In the genomic region with DNA sequence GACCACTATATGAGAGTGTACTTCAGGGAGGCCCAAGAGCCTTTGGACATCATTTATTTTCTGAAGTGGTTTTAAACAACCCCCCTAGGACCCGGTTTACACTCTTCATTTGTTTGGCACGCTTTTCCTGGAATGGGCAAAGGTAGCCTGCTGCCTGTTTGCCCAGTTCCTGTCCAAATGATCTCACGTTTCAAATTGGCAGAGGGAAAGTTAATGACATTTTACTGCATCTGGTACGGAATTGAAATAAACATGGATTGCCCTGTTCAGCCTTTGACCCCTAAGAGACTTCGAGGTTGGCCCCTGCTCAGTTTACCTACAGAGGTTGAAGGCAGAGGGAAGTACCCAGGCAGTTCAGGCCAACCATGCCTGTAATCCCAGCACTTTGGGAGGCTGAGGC, we compare ENCODE assay signal across 1 cellular context.
TF ChIP-seq lines count a peak whose summit lies in the region.

No MANE protein-coding gene starts in this region.

TF ChIP-seq in GM23338, 12 proteins besides CTCF, POLR2A, EP300 and RAD21 (continued from another document):
- TF ChIP-seq, protein P1, sequence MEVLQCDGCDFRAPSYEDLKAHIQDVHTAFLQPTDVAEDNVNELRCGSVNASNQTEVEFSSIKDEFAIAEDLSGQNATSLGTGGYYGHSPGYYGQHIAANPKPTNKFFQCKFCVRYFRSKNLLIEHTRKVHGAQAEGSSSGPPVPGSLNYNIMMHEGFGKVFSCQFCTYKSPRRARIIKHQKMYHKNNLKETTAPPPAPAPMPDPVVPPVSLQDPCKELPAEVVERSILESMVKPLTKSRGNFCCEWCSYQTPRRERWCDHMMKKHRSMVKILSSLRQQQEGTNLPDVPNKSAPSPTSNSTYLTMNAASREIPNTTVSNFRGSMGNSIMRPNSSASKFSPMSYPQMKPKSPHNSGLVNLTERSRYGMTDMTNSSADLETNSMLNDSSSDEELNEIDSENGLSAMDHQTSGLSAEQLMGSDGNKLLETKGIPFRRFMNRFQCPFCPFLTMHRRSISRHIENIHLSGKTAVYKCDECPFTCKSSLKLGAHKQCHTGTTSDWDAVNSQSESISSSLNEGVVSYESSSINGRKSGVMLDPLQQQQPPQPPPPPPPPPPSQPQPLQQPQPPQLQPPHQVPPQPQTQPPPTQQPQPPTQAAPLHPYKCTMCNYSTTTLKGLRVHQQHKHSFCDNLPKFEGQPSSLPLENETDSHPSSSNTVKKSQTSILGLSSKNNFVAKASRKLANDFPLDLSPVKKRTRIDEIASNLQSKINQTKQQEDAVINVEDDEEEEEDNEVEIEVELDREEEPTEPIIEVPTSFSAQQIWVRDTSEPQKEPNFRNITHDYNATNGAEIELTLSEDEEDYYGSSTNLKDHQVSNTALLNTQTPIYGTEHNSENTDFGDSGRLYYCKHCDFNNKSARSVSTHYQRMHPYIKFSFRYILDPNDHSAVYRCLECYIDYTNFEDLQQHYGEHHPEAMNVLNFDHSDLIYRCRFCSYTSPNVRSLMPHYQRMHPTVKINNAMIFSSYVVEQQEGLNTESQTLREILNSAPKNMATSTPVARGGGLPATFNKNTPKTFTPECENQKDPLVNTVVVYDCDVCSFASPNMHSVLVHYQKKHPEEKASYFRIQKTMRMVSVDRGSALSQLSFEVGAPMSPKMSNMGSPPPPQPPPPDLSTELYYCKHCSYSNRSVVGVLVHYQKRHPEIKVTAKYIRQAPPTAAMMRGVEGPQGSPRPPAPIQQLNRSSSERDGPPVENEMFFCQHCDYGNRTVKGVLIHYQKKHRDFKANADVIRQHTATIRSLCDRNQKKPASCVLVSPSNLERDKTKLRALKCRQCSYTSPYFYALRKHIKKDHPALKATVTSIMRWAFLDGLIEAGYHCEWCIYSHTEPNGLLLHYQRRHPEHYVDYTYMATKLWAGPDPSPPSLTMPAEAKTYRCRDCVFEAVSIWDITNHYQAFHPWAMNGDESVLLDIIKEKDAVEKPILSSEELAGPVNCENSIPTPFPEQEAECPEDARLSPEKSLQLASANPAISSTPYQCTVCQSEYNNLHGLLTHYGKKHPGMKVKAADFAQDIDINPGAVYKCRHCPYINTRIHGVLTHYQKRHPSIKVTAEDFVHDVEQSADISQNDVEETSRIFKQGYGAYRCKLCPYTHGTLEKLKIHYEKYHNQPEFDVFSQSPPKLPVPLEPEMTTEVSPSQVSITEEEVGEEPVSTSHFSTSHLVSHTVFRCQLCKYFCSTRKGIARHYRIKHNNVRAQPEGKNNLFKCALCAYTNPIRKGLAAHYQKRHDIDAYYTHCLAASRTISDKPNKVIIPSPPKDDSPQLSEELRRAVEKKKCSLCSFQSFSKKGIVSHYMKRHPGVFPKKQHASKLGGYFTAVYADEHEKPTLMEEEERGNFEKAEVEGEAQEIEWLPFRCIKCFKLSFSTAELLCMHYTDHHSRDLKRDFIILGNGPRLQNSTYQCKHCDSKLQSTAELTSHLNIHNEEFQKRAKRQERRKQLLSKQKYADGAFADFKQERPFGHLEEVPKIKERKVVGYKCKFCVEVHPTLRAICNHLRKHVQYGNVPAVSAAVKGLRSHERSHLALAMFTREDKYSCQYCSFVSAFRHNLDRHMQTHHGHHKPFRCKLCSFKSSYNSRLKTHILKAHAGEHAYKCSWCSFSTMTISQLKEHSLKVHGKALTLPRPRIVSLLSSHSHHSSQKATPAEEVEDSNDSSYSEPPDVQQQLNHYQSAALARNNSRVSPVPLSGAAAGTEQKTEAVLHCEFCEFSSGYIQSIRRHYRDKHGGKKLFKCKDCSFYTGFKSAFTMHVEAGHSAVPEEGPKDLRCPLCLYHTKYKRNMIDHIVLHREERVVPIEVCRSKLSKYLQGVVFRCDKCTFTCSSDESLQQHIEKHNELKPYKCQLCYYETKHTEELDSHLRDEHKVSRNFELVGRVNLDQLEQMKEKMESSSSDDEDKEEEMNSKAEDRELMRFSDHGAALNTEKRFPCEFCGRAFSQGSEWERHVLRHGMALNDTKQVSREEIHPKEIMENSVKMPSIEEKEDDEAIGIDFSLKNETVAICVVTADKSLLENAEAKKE (CRISPR knock-in tag; IDR thresholded peaks at IDR 0.05), result no peak
- TF ChIP-seq EZH2 (IDR thresholded peaks at IDR 0.05; ENCODE audit: low read depth, unreplicated experiment) (no peak), EZH2phosphoT487 (IDR thresholded peaks at IDR 0.05; ENCODE audit: unreplicated experiment) (no peak), CREB1 (CRISPR knock-in tag; IDR thresholded peaks at IDR 0.05; ENCODE audit: low read depth) (no peak), JUNB (IDR thresholded peaks at IDR 0.05; ENCODE audit: unreplicated experiment) (no peak), ZNF114 (CRISPR knock-in tag; IDR thresholded peaks at IDR 0.05) (no peak)
- TF ChIP-seq, protein P2, sequence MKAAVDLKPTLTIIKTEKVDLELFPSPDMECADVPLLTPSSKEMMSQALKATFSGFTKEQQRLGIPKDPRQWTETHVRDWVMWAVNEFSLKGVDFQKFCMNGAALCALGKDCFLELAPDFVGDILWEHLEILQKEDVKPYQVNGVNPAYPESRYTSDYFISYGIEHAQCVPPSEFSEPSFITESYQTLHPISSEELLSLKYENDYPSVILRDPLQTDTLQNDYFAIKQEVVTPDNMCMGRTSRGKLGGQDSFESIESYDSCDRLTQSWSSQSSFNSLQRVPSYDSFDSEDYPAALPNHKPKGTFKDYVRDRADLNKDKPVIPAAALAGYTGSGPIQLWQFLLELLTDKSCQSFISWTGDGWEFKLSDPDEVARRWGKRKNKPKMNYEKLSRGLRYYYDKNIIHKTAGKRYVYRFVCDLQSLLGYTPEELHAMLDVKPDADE (IDR thresholded peaks at IDR 0.05), result no peak
- TF ChIP-seq, protein P3, sequence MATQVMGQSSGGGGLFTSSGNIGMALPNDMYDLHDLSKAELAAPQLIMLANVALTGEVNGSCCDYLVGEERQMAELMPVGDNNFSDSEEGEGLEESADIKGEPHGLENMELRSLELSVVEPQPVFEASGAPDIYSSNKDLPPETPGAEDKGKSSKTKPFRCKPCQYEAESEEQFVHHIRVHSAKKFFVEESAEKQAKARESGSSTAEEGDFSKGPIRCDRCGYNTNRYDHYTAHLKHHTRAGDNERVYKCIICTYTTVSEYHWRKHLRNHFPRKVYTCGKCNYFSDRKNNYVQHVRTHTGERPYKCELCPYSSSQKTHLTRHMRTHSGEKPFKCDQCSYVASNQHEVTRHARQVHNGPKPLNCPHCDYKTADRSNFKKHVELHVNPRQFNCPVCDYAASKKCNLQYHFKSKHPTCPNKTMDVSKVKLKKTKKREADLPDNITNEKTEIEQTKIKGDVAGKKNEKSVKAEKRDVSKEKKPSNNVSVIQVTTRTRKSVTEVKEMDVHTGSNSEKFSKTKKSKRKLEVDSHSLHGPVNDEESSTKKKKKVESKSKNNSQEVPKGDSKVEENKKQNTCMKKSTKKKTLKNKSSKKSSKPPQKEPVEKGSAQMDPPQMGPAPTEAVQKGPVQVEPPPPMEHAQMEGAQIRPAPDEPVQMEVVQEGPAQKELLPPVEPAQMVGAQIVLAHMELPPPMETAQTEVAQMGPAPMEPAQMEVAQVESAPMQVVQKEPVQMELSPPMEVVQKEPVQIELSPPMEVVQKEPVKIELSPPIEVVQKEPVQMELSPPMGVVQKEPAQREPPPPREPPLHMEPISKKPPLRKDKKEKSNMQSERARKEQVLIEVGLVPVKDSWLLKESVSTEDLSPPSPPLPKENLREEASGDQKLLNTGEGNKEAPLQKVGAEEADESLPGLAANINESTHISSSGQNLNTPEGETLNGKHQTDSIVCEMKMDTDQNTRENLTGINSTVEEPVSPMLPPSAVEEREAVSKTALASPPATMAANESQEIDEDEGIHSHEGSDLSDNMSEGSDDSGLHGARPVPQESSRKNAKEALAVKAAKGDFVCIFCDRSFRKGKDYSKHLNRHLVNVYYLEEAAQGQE (IDR thresholded peaks at IDR 0.05; ENCODE audit: unreplicated experiment), result no peak
